In genomic region chr12:20188930-20189653, GRCh38 we compare ENCODE assay signal across 23 cellular contexts.
DNase-seq lines count a peak whose midpoint lies in the region; ATAC-seq and TF ChIP-seq lines count a peak whose summit lies in the region.
"Had no signal": no experiment of that assay in that cellular context is flagged by ENCODE, and none has a peak within 500 bp of the region (broad histone marks: within the 10 kb centered on the region; RNA-seq: fewer than 3 reads in every experiment).

No MANE protein-coding gene starts in this region.

- peak overlapping the region; percentile 41 for H3K27ac Mint-ChIP-seq in progenitor cell of endocrine pancreas
- H3K27ac Mint-ChIP-seq in activated naive CD4-positive, alpha-beta T cell treated with anti-CD3 and anti-CD28 coated beads, Interleukin-2, amount 50 U/mL, for 72 hours = no peak overlapping the region
- H3K27ac Mint-ChIP-seq: activated naive CD8-positive, alpha-beta T cell; CD4-positive, alpha-beta memory T cell had no signal

- no peak for TF ChIP-seq RAD21 in liver (IDR thresholded peaks at IDR 0.05)

- H3K27ac ChIP-seq in HUES48 (ENCODE audit: low read depth, low read length) = peak overlapping the region; percentile 41
- H3K27ac ChIP-seq in liver (ENCODE audit: low read depth in 1 of 2, low read length in 2 of 2) = no peak overlapping the region
- H3K27ac ChIP-seq: pancreas, stomach, transverse colon had no signal

- H3K36me3 Mint-ChIP-seq in progenitor cell of endocrine pancreas (ENCODE audit: insufficient read depth) = peaks cover 3% of the 10 kb centered on the region
- no peaks in the 10 kb centered on the region for H3K36me3 Mint-ChIP-seq in activated naive CD4-positive, alpha-beta T cell treated with anti-CD3 and anti-CD28 coated beads, Interleukin-2, amount 50 U/mL, for 72 hours
- H3K36me3 Mint-ChIP-seq: activated naive CD8-positive, alpha-beta T cell; CD4-positive, alpha-beta memory T cell had no signal

- no peaks in the 10 kb centered on the region for H3K9me3 ChIP-seq in HUES48 (ENCODE audit: control insufficient read depth, insufficient read depth, low read length)
- no peaks in the 10 kb centered on the region for H3K9me3 ChIP-seq in liver (ENCODE audit: control insufficient read depth in 4 of 4, low read length in 3 of 4)
- H3K9me3 ChIP-seq: pancreas, stomach, transverse colon had no signal

- H3K4me1 ChIP-seq in HUES48 (ENCODE audit: control insufficient read depth, insufficient read depth, low read length) (peaks cover 4% of the 10 kb centered on the region; the same call in 1 of the 2 replicates), liver (ENCODE audit: control insufficient read depth in 4 of 4, insufficient read depth in 4 of 4, low read length in 3 of 4) (peaks cover 0 to 8% (median 3%) of the 10 kb centered on the region in 4 donors)
- H3K4me1 ChIP-seq: pancreas, stomach, transverse colon had no signal

- DNase-seq in amniotic epithelial cell (ENCODE audit: low read depth) (peak; percentile 53), progenitor cell of endocrine pancreas (ENCODE audit: low spot score, unreplicated experiment) (no peak), GM10266 (ENCODE audit: extremely low spot score) (no peak), cerebellar cortex (ENCODE audit: low spot score) (no peak)
- no peak for DNase-seq in activated naive CD4-positive, alpha-beta T cell treated with anti-CD3 and anti-CD28 coated beads, Interleukin-2, amount 50 U/mL, for 72 hours (ENCODE audit: low spot score in 2 of 2)
- DNase-seq: activated CD8-positive, alpha-beta memory T cell treated with anti-CD3 and anti-CD28 coated beads for 24 hours; activated T-cell treated with anti-CD3 and anti-CD28 coated beads, Interleukin-2, amount 50 U/mL, for 48 hours; CD4-positive, alpha-beta memory T cell; DMS153; head of caudate nucleus; KG1; NCI-H1048; NCI-H2029 treated with DMSO at 0.1 percent for 48 hours; pancreas; stimulated activated CD4-positive, alpha-beta T cell treated with anti-CD3 and anti-CD28 coated beads, Interleukin-4, amount 100 ng/mL, for 1 hour; stomach; transverse colon had no signal

- H3K4me1 Mint-ChIP-seq in progenitor cell of endocrine pancreas (ENCODE audit: low read depth) = peaks cover 26% of the 10 kb centered on the region
- H3K4me1 Mint-ChIP-seq: CD4-positive, alpha-beta memory T cell had no signal

- no peak overlapping the region for H3K9ac ChIP-seq in HUES48 (ENCODE audit: low read depth, low read length)
- no peak overlapping the region for H3K9ac ChIP-seq in liver (ENCODE audit: low read depth in 1 of 2, low read length in 2 of 2)

- H3K9me3 Mint-ChIP-seq in progenitor cell of endocrine pancreas (ENCODE audit: low read depth) = no peaks in the 10 kb centered on the region
- H3K9me3 Mint-ChIP-seq in activated naive CD4-positive, alpha-beta T cell treated with anti-CD3 and anti-CD28 coated beads, Interleukin-2, amount 50 U/mL, for 72 hours = peaks cover 0 to 10% of the 10 kb centered on the region in 2 donors

- no peak for TF ChIP-seq CTCF in liver (IDR thresholded peaks at IDR 0.05; ENCODE audit: low read depth, low read length, missing input control)
- no peak for TF ChIP-seq CTCF in progenitor cell of endocrine pancreas (IDR thresholded peaks at IDR 0.05; ENCODE audit: unreplicated experiment)
- no peak for TF ChIP-seq CTCF in GM10266 (IDR thresholded peaks at IDR 0.05; ENCODE audit: control insufficient read depth, insufficient read depth, low read depth, missing control alignments)

- ATAC-seq in HG02981 (IDR thresholded peaks at IDR 0.05; ENCODE audit: unreplicated experiment) = no peak
- ATAC-seq in activated naive CD4-positive, alpha-beta T cell treated with anti-CD3 and anti-CD28 coated beads, Interleukin-2, amount 50 U/mL, for 72 hours = no peak
- ATAC-seq: activated CD4-positive, CD25-positive, alpha-beta regulatory T cell treated with anti-CD3 and anti-CD28 coated beads, Interleukin-2, amount 50 U/mL, for 24 hours had no signal

- H3K4me3 ChIP-seq in HUES48 (ENCODE audit: low read depth, low read length) (no peak overlapping the region), liver (ENCODE audit: low read depth in 1 of 3, low read length in 3 of 3) (no peak overlapping the region)
- H3K4me3 ChIP-seq: GM12878, pancreas, stomach, transverse colon had no signal

- H3K4me3 Mint-ChIP-seq in progenitor cell of endocrine pancreas (ENCODE audit: low read depth) = peak overlapping the region; percentile 32
- H3K4me3 Mint-ChIP-seq: activated naive CD8-positive, alpha-beta T cell; CD4-positive, alpha-beta memory T cell had no signal

- no peaks in the 10 kb centered on the region for H3K36me3 ChIP-seq in HUES48 (ENCODE audit: control insufficient read depth, insufficient read depth, low read length)
- no peaks in the 10 kb centered on the region for H3K36me3 ChIP-seq in liver (ENCODE audit: control insufficient read depth in 4 of 4, insufficient read depth in 3 of 4, low read depth in 1 of 4, low read length in 3 of 4)
- H3K36me3 ChIP-seq: pancreas, stomach, transverse colon had no signal

- H3K27me3 ChIP-seq in HUES48 (ENCODE audit: control insufficient read depth, insufficient read depth, low read length) (no peaks in the 10 kb centered on the region), liver (ENCODE audit: control insufficient read depth in 4 of 4, insufficient read depth in 4 of 4, low read length in 3 of 4) (no peaks in the 10 kb centered on the region)
- H3K27me3 ChIP-seq: transverse colon had no signal

- WGBS in liver = 47% methylated on average over 5 of the region's 5 CpGs

- no peaks in the 10 kb centered on the region for H3K27me3 Mint-ChIP-seq in progenitor cell of endocrine pancreas
- H3K27me3 Mint-ChIP-seq: activated naive CD8-positive, alpha-beta T cell; CD4-positive, alpha-beta memory T cell had no signal

TF ChIP-seq in liver, 16 proteins besides CTCF, POLR2A, EP300 and RAD21:
- TF ChIP-seq YY1 (IDR thresholded peaks at IDR 0.05) (no peak), HNF4A (conservative IDR thresholded peaks at IDR 0.05) (peak; percentile 16 to 31)
